In genomic region chr1:227729881-227730629, GRCh38 we compare ENCODE assay signal across 8 cellular contexts. TPM values are rescaled to one million over a fixed set of nuclear protein-coding genes. Genes with fewer than 3 reads are reported as not detected.
DNase-seq lines count a peak whose midpoint lies in the region; ATAC-seq and TF ChIP-seq lines count a peak whose summit lies in the region.

No MANE protein-coding gene starts in this region.

- H3K9ac ChIP-seq in Loucy (ENCODE audit: low read depth, low read length, poor library complexity, severe bottlenecking), result no peak overlapping the region
- H3K9ac ChIP-seq in endodermal cell (ENCODE audit: extremely low read depth, low read length, poor library complexity, severe bottlenecking), result no peak overlapping the region

- H3K27ac ChIP-seq in WERI-Rb-1 (no peak overlapping the region), endodermal cell (ENCODE audit: low read depth, low read length) (peak overlapping the region; percentile 29), upper lobe of left lung (no peak overlapping the region)

- no peaks in the 10 kb centered on the region for H3K9me3 ChIP-seq in Loucy (ENCODE audit: insufficient read depth, low read depth, low read length)
- no peaks in the 10 kb centered on the region for H3K9me3 ChIP-seq in WERI-Rb-1 (ENCODE audit: severe bottlenecking)
- H3K9me3 ChIP-seq in endodermal cell (ENCODE audit: control insufficient read depth, low read length), result no peaks in the 10 kb centered on the region
- H3K9me3 ChIP-seq in upper lobe of left lung, result no peaks in the 10 kb centered on the region

- H3K4me3 Mint-ChIP-seq in endodermal cell (peak overlapping the region; percentile 69), mesothelial cell of epicardium (peak overlapping the region; percentile 57)

- peaks cover 16% of the 10 kb centered on the region for H4K20me1 ChIP-seq in Loucy (ENCODE audit: insufficient read depth, low read length, poor library complexity, severe bottlenecking)

- H3F3A ChIP-seq in Loucy (ENCODE audit: low read depth), result no peaks in the 10 kb centered on the region

- H3K36me3 ChIP-seq in Loucy (ENCODE audit: insufficient read depth, low read length) (no peaks in the 10 kb centered on the region), WERI-Rb-1 (no peaks in the 10 kb centered on the region), endodermal cell (ENCODE audit: control insufficient read depth, insufficient read depth, low read length) (peaks cover 14% of the 10 kb centered on the region), upper lobe of left lung (peaks cover 0 to 27% (median 18%) of the 10 kb centered on the region in 4 donors)

- H3K4me2 ChIP-seq in Loucy (ENCODE audit: low read depth, low read length, poor library complexity, severe bottlenecking), result no peak overlapping the region

- no peak for TF ChIP-seq POLR2A in upper lobe of left lung (IDR thresholded peaks at IDR 0.05)

- peaks cover 15% of the 10 kb centered on the region for H3K4me1 Mint-ChIP-seq in endodermal cell
- peaks cover 35% of the 10 kb centered on the region for H3K4me1 Mint-ChIP-seq in mesothelial cell of epicardium

- H3K4me3 ChIP-seq in AG10803 (ENCODE audit: low read length), result no peak overlapping the region
- H3K4me3 ChIP-seq in GM12875 (ENCODE audit: low read depth, low read length), result no peak overlapping the region
- no peak overlapping the region for H3K4me3 ChIP-seq in Loucy (ENCODE audit: low read length, poor library complexity, severe bottlenecking)
- no peak overlapping the region for H3K4me3 ChIP-seq in WERI-Rb-1 (ENCODE audit: low read depth, low read length)
- H3K4me3 ChIP-seq in endodermal cell (ENCODE audit: low read length), result no peak overlapping the region
- no peak overlapping the region for H3K4me3 ChIP-seq in upper lobe of left lung

- H3K79me2 ChIP-seq in Loucy (ENCODE audit: insufficient read depth, low read length), result peaks cover 28% of the 10 kb centered on the region

- WGBS in endodermal cell (ENCODE audit: insufficient coverage in 1 of 2, insufficient read length in 1 of 2), 2 experiments, result 67 to 70% methylated on average over 12 to 13 of the region's 13 CpGs
- 20 to 44% methylated on average over 6 to 13 of the region's 13 CpGs for WGBS in upper lobe of left lung, 2 donors

- H3K36me3 Mint-ChIP-seq in endodermal cell (ENCODE audit: low read depth) (peaks cover 6% of the 10 kb centered on the region), mesothelial cell of epicardium (no peaks in the 10 kb centered on the region)

- DNase-seq in AG10803 (ENCODE audit: low read depth) (peak; percentile 66), WERI-Rb-1 (no peak), endodermal cell (peak; percentile 90), mesothelial cell of epicardium (ENCODE audit: low spot score in 2 of 2, unreplicated experiment in 2 of 2) (no peak), upper lobe of left lung (no peak)

- H3K27ac Mint-ChIP-seq in endodermal cell (peak overlapping the region; percentile 68), mesothelial cell of epicardium (peak overlapping the region; percentile 53)

- TF ChIP-seq CTCF in AG10803 (conservative IDR thresholded peaks at IDR 0.05; ENCODE audit: low read length) (peak; percentile 86), GM12875 (IDR thresholded peaks at IDR 0.05; ENCODE audit: borderline replicate concordance, insufficient read depth, low read depth, low read length) (peak; percentile 83), Loucy (conservative IDR thresholded peaks at IDR 0.05; ENCODE audit: low read length) (peak; percentile 73), WERI-Rb-1 (IDR thresholded peaks at IDR 0.05; ENCODE audit: low read depth, low read length) (peak; percentile 70), endodermal cell (conservative IDR thresholded peaks at IDR 0.05) (peak; percentile 85), mesothelial cell of epicardium (IDR thresholded peaks at IDR 0.05; ENCODE audit: unreplicated experiment) (peak; percentile 55), upper lobe of left lung (IDR thresholded peaks at IDR 0.05) (peak; percentile 21 to 61 (median 53))

- H3K9me2 ChIP-seq in Loucy (replicated peaks; ENCODE audit: low read depth, low read length), result no peaks in the 10 kb centered on the region

- H3K9me3 Mint-ChIP-seq in endodermal cell, result no peaks in the 10 kb centered on the region
- H3K9me3 Mint-ChIP-seq in mesothelial cell of epicardium, result no peaks in the 10 kb centered on the region

- TF ChIP-seq EP300 in upper lobe of left lung (IDR thresholded peaks at IDR 0.05), result no peak

- H3K27me3 ChIP-seq in Loucy (ENCODE audit: insufficient read depth, low read length, poor library complexity, severe bottlenecking), result no peaks in the 10 kb centered on the region
- no peaks in the 10 kb centered on the region for H3K27me3 ChIP-seq in WERI-Rb-1 (ENCODE audit: insufficient read depth, low read depth, severe bottlenecking)
- no peaks in the 10 kb centered on the region for H3K27me3 ChIP-seq in endodermal cell (ENCODE audit: control insufficient read depth, insufficient read depth, low read length, poor library complexity, severe bottlenecking)
- peaks cover 0 to 4% (median 0%) of the 10 kb centered on the region in 4 donors for H3K27me3 ChIP-seq in upper lobe of left lung

- H2AFZ ChIP-seq in Loucy (ENCODE audit: low read length), result no peak overlapping the region

- ATAC-seq in upper lobe of left lung (ENCODE audit: low FRiP score in 2 of 2) (peak in 1 of 2 donors; percentile 32), GM21390 (IDR thresholded peaks at IDR 0.05; ENCODE audit: unreplicated experiment) (no peak)

- H3K4me1 ChIP-seq in Loucy (ENCODE audit: insufficient read depth, low read length, poor library complexity, severe bottlenecking), result peaks cover 13% of the 10 kb centered on the region
- no peaks in the 10 kb centered on the region for H3K4me1 ChIP-seq in endodermal cell (ENCODE audit: control insufficient read depth, insufficient read depth, low read length)
- peaks cover 29 to 57% (median 35%) of the 10 kb centered on the region in 4 donors for H3K4me1 ChIP-seq in upper lobe of left lung

- H3K27me3 Mint-ChIP-seq in endodermal cell (ENCODE audit: insufficient read depth) (peaks cover 6% of the 10 kb centered on the region), mesothelial cell of epicardium (ENCODE audit: low read depth) (no peaks in the 10 kb centered on the region)

RNA-seq across cellular contexts. Expression of gene JMJD4, which starts 5.0 kb away (rescaled TPM):
- 10 to 100 TPM; 19.4 to 21.8 TPM for total RNA-seq in endodermal cell
- 14.3 TPM for polyA plus RNA-seq in endodermal cell (2013, experiment 1 of 2)
- 13.4 TPM for polyA plus RNA-seq in endodermal cell (2013, experiment 2 of 2)
- total RNA-seq in mesothelial cell of epicardium, result 20.6 to 26.4 TPM (median 20.8 TPM) in 3 replicates
- 10 to 100 TPM; 12.6 to 27.2 (median 20.0) TPM for total RNA-seq in upper lobe of left lung

RNA-seq across cellular contexts. Expression of gene SNAP47, which starts 5.2 kb away (rescaled TPM):
- 10 to 100 TPM; 42.5 to 46.6 TPM for total RNA-seq in endodermal cell
- polyA plus RNA-seq in endodermal cell (2013, experiment 1 of 2), result 41.3 TPM
- 37.0 TPM for polyA plus RNA-seq in endodermal cell (2013, experiment 2 of 2)
- total RNA-seq in mesothelial cell of epicardium, result 41.6 to 42.6 TPM (median 41.8 TPM) in 3 replicates
- total RNA-seq in upper lobe of left lung, result 10 to 100 TPM; 26.7 to 62.9 (median 35.1) TPM

Comparison
In these comparisons a context has a peak if more than half of its experiments do, and no peak if none do; other contexts are left out.
1. DNase-seq: peak in AG10803 (single experiment) and endodermal cell (single experiment); none in WERI-Rb-1 (single experiment), mesothelial cell of epicardium (0 of 2) and upper lobe of left lung (0 of 2).
2. Peak in every context shown above with its lines, with median percentiles within 50 percentile points of each other: CTCF ChIP-seq.